ENCODE assay signal across 28 cellular contexts in genomic region chr22:33070600-33070999, GRCh38. TPM values are rescaled to one million over a fixed set of nuclear protein-coding genes. Genes with fewer than 3 reads are reported as not detected.
"Had no signal": no experiment of that assay in that cellular context is flagged by ENCODE, and none has a peak within 500 bp of the region (broad histone marks: within the 10 kb centered on the region; RNA-seq: fewer than 3 reads in every experiment).

No MANE protein-coding gene starts in this region.

- ATAC-seq: activated CD8-positive, alpha-beta memory T cell treated with anti-CD3 and anti-CD28 coated beads, Interleukin-2, amount 10 ng/mL, durations not matched to agents 7 days and 5 days; activated naive CD8-positive, alpha-beta T cell treated with anti-CD3 and anti-CD28 coated beads, Interleukin-2, amount 50 U/mL, for 24 hours; K562; PC-3; Right ventricle myocardium inferior had no signal

- DNase-seq: activated B cell treated with CpG ODN at 0.5 μM for 24 hours; activated CD4-positive, alpha-beta memory T cell treated with anti-CD3 and anti-CD28 coated beads, Interleukin-2, amount 10 ng/mL, durations not matched to agents 7 days and 5 days; activated CD4-positive, alpha-beta T cell treated with anti-CD3 and anti-CD28 coated beads for 4 hours; activated CD4-positive, CD25-positive, alpha-beta regulatory T cell treated with anti-CD3 and anti-CD28 coated beads, Interleukin-2, amount 50 U/mL, for 72 hours; activated CD8-positive, alpha-beta memory T cell treated with anti-CD3 and anti-CD28 coated beads for 24 hours; activated CD8-positive, alpha-beta memory T cell treated with anti-CD3 and anti-CD28 coated beads, Interleukin-2, amount 10 ng/mL, durations not matched to agents 7 days and 5 days; activated CD8-positive, alpha-beta memory T cell treated with anti-CD3 and anti-CD28 coated beads, Interleukin-2, amount 50 U/mL, for 48 hours; activated effector memory CD4-positive, alpha-beta T cell treated with Interleukin-2 at 50 U/mL for 16 hours; activated naive CD4-positive, alpha-beta T cell treated with anti-CD3 and anti-CD28 coated beads, Interleukin-2, amount 10 ng/mL, durations not matched to agents 7 days and 5 days; activated naive CD8-positive, alpha-beta T cell treated with anti-CD3 and anti-CD28 coated beads, Interleukin-2, amount 50 U/mL, for 24 hours; activated T-cell treated with anti-CD3 and anti-CD28 coated beads, Interleukin-2, amount 50 U/mL, for 48 hours; cerebellar nuclear complex; IMR-90; NCI-H1092 treated with DMSO at 0.1 percent for 48 hours; NCI-H1694; NCI-H2081 treated with DMSO at 0.1 percent for 48 hours; NCI-H446 treated with DMSO at 0.1 percent for 48 hours; NCI-H774; PC-3; Peyer's patch; RPMI8226; SW 1271; T-helper 1 cell; T-helper 2 cell; T-helper 9 cell had no signal

RNA-seq across cellular contexts. Expression of gene SYN3, which starts 12.4 kb away (rescaled TPM):
- total RNA-seq: activated CD4-positive, alpha-beta memory T cell treated with anti-CD3 and anti-CD28 coated beads, Interleukin-2, amount 10 ng/mL, durations not matched to agents 7 days and 5 days; activated CD8-positive, alpha-beta memory T cell treated with anti-CD3 and anti-CD28 coated beads, Interleukin-2, amount 10 ng/mL, durations not matched to agents 7 days and 5 days; IMR-90; M059J; PC-3; Peyer's patch; Right ventricle myocardium inferior had no signal
